ENCODE assay signal across 8 cellular contexts in the genomic region with DNA sequence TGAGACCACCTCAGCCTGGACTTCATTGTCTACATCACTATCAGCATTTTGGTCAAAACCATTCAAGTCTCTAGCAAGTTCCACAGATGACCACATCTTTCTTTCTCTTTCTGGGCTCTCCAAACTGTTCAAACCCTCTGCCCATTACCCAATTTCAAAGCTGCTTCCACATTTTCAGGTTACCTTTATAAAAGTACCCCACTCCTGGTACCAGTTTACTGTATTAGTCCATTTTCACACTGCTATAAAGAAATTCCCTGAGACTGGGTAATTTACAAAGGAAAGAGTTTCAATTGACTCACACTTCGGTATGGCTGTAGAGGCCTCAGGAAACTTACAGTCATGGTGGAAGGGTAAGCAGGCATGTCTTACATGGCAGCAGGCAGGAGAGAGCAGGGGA.
"Had no signal": no experiment of that assay in that cellular context is flagged by ENCODE, and none has a peak within 500 bp of the region (broad histone marks: within the 10 kb centered on the region; RNA-seq: fewer than 3 reads in every experiment).

No MANE protein-coding gene starts in this region.

- H3K27me3 Mint-ChIP-seq: IgD-negative memory B cell had no signal

- H3K27ac ChIP-seq: GM23248 had no signal

- H3K4me1 ChIP-seq: HAP-1 had no signal

- DNase-seq: GOT3, H7, KG1 had no signal

- H3K4me3 ChIP-seq: GM23248, HAP-1 had no signal

- H3K4me3 Mint-ChIP-seq: IgD-negative memory B cell had no signal

- ATAC-seq: HCT116, HepG2 had no signal

- FAIRE-seq: HepG2 had no signal

- H3K27ac Mint-ChIP-seq: IgD-negative memory B cell had no signal

- H3K4me1 Mint-ChIP-seq: IgD-negative memory B cell had no signal

- H3K36me3 ChIP-seq: HAP-1 had no signal

- H3K9me3 ChIP-seq: HAP-1 had no signal

- H3K9ac ChIP-seq: GM23248 had no signal

- H2AFZ ChIP-seq: GM23248 had no signal
